ENCODE assay signal across 12 cellular contexts in genomic region chr13:99316657-99317244, GRCh38. TPM values are rescaled to one million over a fixed set of nuclear protein-coding genes. Genes with fewer than 3 reads are reported as not detected.
DNase-seq lines count a peak whose midpoint lies in the region; ATAC-seq and TF ChIP-seq lines count a peak whose summit lies in the region.
"Had no signal": no experiment of that assay in that cellular context is flagged by ENCODE, and none has a peak within 500 bp of the region (broad histone marks: within the 10 kb centered on the region; RNA-seq: fewer than 3 reads in every experiment).

No MANE protein-coding gene starts in this region.

- dilution Hi-C loops in mammary epithelial cell (cut with HindIII; ENCODE audit: low sequenced_read_pairs), result no loop called here

- peaks cover 14% of the 10 kb centered on the region for H3K4me1 Mint-ChIP-seq in MCF 10A (ENCODE audit: insufficient read depth, unreplicated experiment)
- peaks cover 85% of the 10 kb centered on the region for H3K4me1 Mint-ChIP-seq in activated naive CD8-positive, alpha-beta T cell treated with anti-CD3 and anti-CD28 coated beads, Interleukin-2, amount 50 U/mL, for 24 hours

- BruUV-seq in MCF 10A (replicated peaks; lab: Mats Ljungman, UMichigan), result no TSS peak
- no TSS peak for BruUV-seq in mammary epithelial cell (replicated peaks; lab: Mats Ljungman, UMichigan)

- H3K4me3 ChIP-seq in mammary epithelial cell (replicated peaks in 1 of 3; ENCODE audit: insufficient read depth in 1 of 3, low read depth in 2 of 3, low read length in 3 of 3) (no peak overlapping the region), gastrocnemius medialis (no peak overlapping the region)
- H3K4me3 ChIP-seq: BLaER1, mucosa of descending colon, right atrium auricular region, tibial artery had no signal

- H3K27me3 Mint-ChIP-seq in MCF 10A (ENCODE audit: insufficient read depth, unreplicated experiment), result no peaks in the 10 kb centered on the region
- no peaks in the 10 kb centered on the region for H3K27me3 Mint-ChIP-seq in activated naive CD8-positive, alpha-beta T cell treated with anti-CD3 and anti-CD28 coated beads, Interleukin-2, amount 50 U/mL, for 24 hours

- WGBS in mammary epithelial cell (ENCODE audit: low coverage, missing lambda C conversion rate), result 96% methylated on average over 6 of the region's 6 CpGs

- in situ Hi-C loops in mammary epithelial cell (cut with MboI; ENCODE audit: low sequenced_read_pairs in 2 of 2) (no loop called here), gastrocnemius medialis (cut with MboI; ENCODE audit: low sequenced_read_pairs in 4 of 4) (no loop called here)

- H3K79me2 ChIP-seq in mammary epithelial cell (ENCODE audit: insufficient read depth, low read length), result peaks cover 7% of the 10 kb centered on the region

- H3K4me1 ChIP-seq in mammary epithelial cell (ENCODE audit: insufficient read depth, low read length) (peaks cover 12% of the 10 kb centered on the region), gastrocnemius medialis (peaks cover 14 to 21% of the 10 kb centered on the region in 2 donors)

- no peak overlapping the region for H3K4me3 Mint-ChIP-seq in MCF 10A (ENCODE audit: unreplicated experiment)
- peak overlapping the region; percentile 29 for H3K4me3 Mint-ChIP-seq in activated naive CD8-positive, alpha-beta T cell treated with anti-CD3 and anti-CD28 coated beads, Interleukin-2, amount 50 U/mL, for 24 hours

- H3K36me3 Mint-ChIP-seq in MCF 10A (ENCODE audit: insufficient read depth, unreplicated experiment), result peaks cover 38% of the 10 kb centered on the region
- H3K36me3 Mint-ChIP-seq in activated naive CD8-positive, alpha-beta T cell treated with anti-CD3 and anti-CD28 coated beads, Interleukin-2, amount 50 U/mL, for 24 hours (ENCODE audit: low read depth), result peaks cover 47% of the 10 kb centered on the region

- CTCF ChIA-PET in MCF 10A (lab: Yijun Ruan, JAX) (no interaction called here), mammary epithelial cell (lab: Charles Lee; ENCODE audit: low non-redundant PET) (no interaction called here), RWPE1 (lab: Yijun Ruan, JAX) (no interaction called here)

- DNase-seq in MCF 10A (ENCODE audit: unreplicated experiment) (peak; percentile 24), mammary epithelial cell (no peak), NCI-H2029 treated with DMSO at 0.1 percent for 48 hours (lab: John Stamatoyannopoulos, UW) (peak; percentile 63), gastrocnemius medialis (peak in 1 of 2 donors; percentile 32), RWPE1 (ENCODE audit: low spot score) (no peak), occipital lobe (lab: John Stamatoyannopoulos, UW) (no peak), GM03348 (ENCODE audit: low spot score) (no peak)
- DNase-seq in activated naive CD8-positive, alpha-beta T cell treated with anti-CD3 and anti-CD28 coated beads, Interleukin-2, amount 50 U/mL, for 24 hours, result no peak
- DNase-seq: mucosa of descending colon, tibial artery had no signal

- no peak overlapping the region for H3K4me2 ChIP-seq in mammary epithelial cell (ENCODE audit: insufficient read depth, low read depth, low read length)
- H3K4me2 ChIP-seq: BLaER1 had no signal

- H3K27me3 ChIP-seq in mammary epithelial cell (ENCODE audit: insufficient read depth, low read length) (no peaks in the 10 kb centered on the region), gastrocnemius medialis (no peaks in the 10 kb centered on the region)
- H3K27me3 ChIP-seq: BLaER1, right atrium auricular region, tibial artery had no signal

- no peaks in the 10 kb centered on the region for H3K9me3 Mint-ChIP-seq in MCF 10A (ENCODE audit: unreplicated experiment)
- H3K9me3 Mint-ChIP-seq in activated naive CD8-positive, alpha-beta T cell treated with anti-CD3 and anti-CD28 coated beads, Interleukin-2, amount 50 U/mL, for 24 hours, result no peaks in the 10 kb centered on the region

- peaks cover under 1% of the 10 kb centered on the region for H4K20me1 ChIP-seq in mammary epithelial cell (ENCODE audit: insufficient read depth, low read length)

- H3K27ac ChIP-seq in mammary epithelial cell (ENCODE audit: insufficient read depth, low read depth, low read length) (no peak overlapping the region), gastrocnemius medialis (peak overlapping the region in 3 of 4 donors; percentile 3 to 24 (median 4)), RWPE1 (no peak overlapping the region)
- H3K27ac ChIP-seq: BLaER1, right atrium auricular region, tibial artery had no signal

- no peak for ATAC-seq in activated naive CD8-positive, alpha-beta T cell treated with anti-CD3 and anti-CD28 coated beads, Interleukin-2, amount 50 U/mL, for 24 hours
- ATAC-seq in gastrocnemius medialis, result no peak
- ATAC-seq: mucosa of descending colon had no signal

- no peak for TF ChIP-seq CTCF in MCF 10A (IDR thresholded peaks at IDR 0.05; ENCODE audit: unreplicated experiment)
- TF ChIP-seq CTCF in mammary epithelial cell (conservative IDR thresholded peaks at IDR 0.05 in 1 of 2, IDR thresholded peaks at IDR 0.05 in 1 of 2; ENCODE audit: extremely low read depth in 1 of 2, insufficient read depth in 1 of 2, low read depth in 1 of 2, low read length in 2 of 2), result no peak
- TF ChIP-seq CTCF in gastrocnemius medialis (IDR thresholded peaks at IDR 0.05 in 4 of 5, conservative IDR thresholded peaks at IDR 0.05 in 1 of 5), result no peak
- TF ChIP-seq CTCF in RWPE1 (conservative IDR thresholded peaks at IDR 0.05; ENCODE audit: low read depth), result no peak

- H3K36me3 ChIP-seq in mammary epithelial cell (ENCODE audit: insufficient read depth, low read length) (peaks cover 3% of the 10 kb centered on the region), gastrocnemius medialis (peaks cover 0 to 14% of the 10 kb centered on the region in 2 donors)

- no peak overlapping the region for H3K9ac ChIP-seq in mammary epithelial cell (ENCODE audit: insufficient read depth, low read length)
- H3K9ac ChIP-seq: BLaER1 had no signal

- POLR2A ChIA-PET in MCF 10A (lab: Yijun Ruan, JAX), result no interaction called here
- POLR2A ChIA-PET in RWPE1 (lab: Yijun Ruan, JAX; ENCODE audit: low non-redundant PET), result no interaction called here

- no peak overlapping the region for H3K27ac Mint-ChIP-seq in MCF 10A (ENCODE audit: low read depth, unreplicated experiment)
- H3K27ac Mint-ChIP-seq in activated naive CD8-positive, alpha-beta T cell treated with anti-CD3 and anti-CD28 coated beads, Interleukin-2, amount 50 U/mL, for 24 hours, result peak overlapping the region; percentile 98

- H2AFZ ChIP-seq in mammary epithelial cell (ENCODE audit: low read depth, low read length), result no peak overlapping the region

- TF ChIP-seq POLR2A in gastrocnemius medialis (IDR thresholded peaks at IDR 0.05), result no peak

- H3K9me3 ChIP-seq in mammary epithelial cell (replicated peaks; ENCODE audit: insufficient read depth, low read length) (no peaks in the 10 kb centered on the region), gastrocnemius medialis (no peaks in the 10 kb centered on the region)
- H3K9me3 ChIP-seq: BLaER1, mucosa of descending colon, right atrium auricular region, tibial artery had no signal

- intact Hi-C loops in MCF 10A (cut with micrococcal nuclease), result no loop called here
- intact Hi-C loops in mammary epithelial cell (cut with micrococcal nuclease), result no loop called here
- intact Hi-C loops in gastrocnemius medialis (cut with DNase I; ENCODE audit: low total_unique reads), result loop anchor here (10.0 kb wide), 1 partner anchor 92 kb away; no protein-coding TSS in a partner anchor

RNA-seq across cellular contexts. Expression of gene GPR183, which starts 9.6 kb away (rescaled TPM):
- not detected in 2 replicates for total RNA-seq in MCF 10A (2022)
- not detected for total RNA-seq in mammary epithelial cell
- polyA plus RNA-seq in mammary epithelial cell, result not detected
- polyA minus RNA-seq in mammary epithelial cell, result not detected
- 1 to 10 TPM in 3 of 4 donors, under 1 TPM in 1; 0.49 to 3.4 (median 2.5) TPM for total RNA-seq in gastrocnemius medialis
- 3.1 TPM for total RNA-seq in occipital lobe

RNA-seq across cellular contexts. Expression of gene GPR18, which starts 58.6 kb away (rescaled TPM):
- not detected in 2 replicates for total RNA-seq in MCF 10A (2022)
- total RNA-seq in mammary epithelial cell, result not detected
- polyA plus RNA-seq in mammary epithelial cell, result not detected
- not detected for polyA minus RNA-seq in mammary epithelial cell
- total RNA-seq in gastrocnemius medialis, result not detected
- not detected for total RNA-seq in occipital lobe

Comparison
In these comparisons a context has a peak if more than half of its experiments do, and no peak if none do; other contexts are left out.
1. DNase-seq: peak in MCF 10A (single experiment) and NCI-H2029 treated with DMSO at 0.1 percent for 48 hours (single experiment); none in mammary epithelial cell (single experiment), activated naive CD8-positive, alpha-beta T cell treated with anti-CD3 and anti-CD28 coated beads, Interleukin-2, amount 50 U/mL, for 24 hours (single experiment), RWPE1 (single experiment), occipital lobe (single experiment) and GM03348 (single experiment).
2. H3K27ac ChIP-seq: peak in gastrocnemius medialis (3 of 4); none in mammary epithelial cell (single experiment) and RWPE1 (single experiment).